32 cellular contexts compared by ENCODE assay signal in the genomic region with DNA sequence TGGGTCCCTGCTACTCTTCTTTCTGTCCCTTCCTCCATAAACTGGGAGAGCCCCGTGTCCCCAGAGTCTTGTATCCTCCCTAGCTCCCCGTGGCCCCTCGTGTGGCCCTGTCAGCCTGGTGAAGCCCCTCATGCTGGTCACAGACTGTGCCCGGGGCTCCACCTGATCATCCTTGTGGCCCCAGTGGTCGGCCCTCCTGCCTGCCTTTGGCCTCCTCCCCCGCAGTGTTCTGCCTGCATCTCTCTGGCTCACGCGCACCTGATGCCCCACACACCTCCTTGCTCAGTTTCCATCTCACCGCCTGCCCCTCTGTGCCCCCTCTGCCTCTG. TPM values are rescaled to one million over a fixed set of nuclear protein-coding genes. Genes with fewer than 3 reads are reported as not detected.
"Had no signal": no experiment of that assay in that cellular context is flagged by ENCODE, and none has a peak within 500 bp of the region (broad histone marks: within the 10 kb centered on the region; RNA-seq: fewer than 3 reads in every experiment).

No MANE protein-coding gene starts in this region.

- H3K36me3 ChIP-seq: adrenal gland, breast epithelium had no signal

- H3K27ac ChIP-seq: adrenal gland, breast epithelium, SK-N-MC had no signal

- DNase-seq: activated CD4-positive, alpha-beta T cell treated with anti-CD3 and anti-CD28 coated beads for 48 hours; activated CD4-positive, alpha-beta T cell treated with anti-CD3 and anti-CD28 coated beads, Interleukin-2, amount 50 U/mL, for 4 hours; activated CD4-positive, CD25-positive, alpha-beta regulatory T cell treated with anti-CD3 and anti-CD28 coated beads, Interleukin-2, amount 50 U/mL, for 72 hours; activated gamma-delta T cell; activated naive CD4-positive, alpha-beta T cell treated with anti-CD3 and anti-CD28 coated beads for 36 hours; activated T-cell treated with anti-CD3 and anti-CD28 coated beads for 4 hours; activated T-cell treated with anti-CD3 and anti-CD28 coated beads, Interleukin-2, amount 50 U/mL, for 48 hours; anterior cingulate cortex; caudate nucleus; KG1; NCI-H1048; NCI-H146; NCI-H187 treated with DMSO at 0.1 percent for 48 hours; NCI-H2107; NCI-H2171 treated with DMSO at 0.1 percent for 48 hours; NCI-H226; NCI-H526; NCI-H82; NK-92 treated with Interleukin-12 subunit alpha and Interleukin-12 subunit beta, amount 100 ng/mL, for 24 hours; OCI-M1; RPMI8226 had no signal

- H3K27me3 ChIP-seq: adrenal gland had no signal

- H3K4me3 Mint-ChIP-seq: activated naive CD4-positive, alpha-beta T cell treated with anti-CD3 and anti-CD28 coated beads for 36 hours; activated naive CD8-positive, alpha-beta T cell; activated T-helper 17 cell treated with anti-CD3 and anti-CD28 coated beads, Interleukin-2, amount 50 U/mL, for 72 hours had no signal

- H3K4me3 ChIP-seq: adrenal gland, breast epithelium, SK-N-MC had no signal

- H3K4me1 ChIP-seq: adrenal gland, breast epithelium had no signal

- H3K9me3 Mint-ChIP-seq: activated naive CD4-positive, alpha-beta T cell treated with anti-CD3 and anti-CD28 coated beads for 36 hours; activated T-helper 17 cell treated with anti-CD3 and anti-CD28 coated beads, Interleukin-2, amount 50 U/mL, for 72 hours had no signal

- H3K27ac Mint-ChIP-seq: activated naive CD4-positive, alpha-beta T cell treated with anti-CD3 and anti-CD28 coated beads for 36 hours; activated naive CD8-positive, alpha-beta T cell; activated T-helper 17 cell treated with anti-CD3 and anti-CD28 coated beads, Interleukin-2, amount 50 U/mL, for 72 hours had no signal

- ATAC-seq: activated T-helper 17 cell treated with anti-CD3 and anti-CD28 coated beads, Interleukin-2, amount 50 U/mL, for 72 hours; Right ventricle myocardium inferior had no signal

- H3K9me3 ChIP-seq: adrenal gland, breast epithelium had no signal

- H3K36me3 Mint-ChIP-seq: activated naive CD8-positive, alpha-beta T cell had no signal

- H3K27me3 Mint-ChIP-seq: activated naive CD8-positive, alpha-beta T cell had no signal

RNA-seq across cellular contexts. Expression of gene CABP2, which starts 1.2 kb away (rescaled TPM):
- total RNA-seq: activated naive CD4-positive, alpha-beta T cell treated with anti-CD3 and anti-CD28 coated beads for 36 hours; activated T-helper 17 cell treated with anti-CD3 and anti-CD28 coated beads, Interleukin-2, amount 50 U/mL, for 72 hours; adrenal gland; breast epithelium; cerebellum; LHCN-M2; M059J; NCI-H460; Right ventricle myocardium inferior; T-helper 1 cell treated with Interleukin-12 subunit alpha and Interleukin-12 subunit beta and Interleukin-4 antibody, amounts not matched to agents 30 ng/mL and 1 ng/mL, for 36 hours had no signal
- polyA plus RNA-seq: adrenal gland had no signal
